15 cellular contexts compared by ENCODE assay signal in genomic region chr11:59548309-59548656, GRCh38. TPM values are rescaled to one million over a fixed set of nuclear protein-coding genes. Genes with fewer than 3 reads are reported as not detected.
DNase-seq lines count a peak whose midpoint lies in the region; ATAC-seq and TF ChIP-seq lines count a peak whose summit lies in the region.
"Had no signal": no experiment of that assay in that cellular context is flagged by ENCODE, and none has a peak within 500 bp of the region (broad histone marks: within the 10 kb centered on the region; RNA-seq: fewer than 3 reads in every experiment).

No MANE protein-coding gene starts in this region.

- no peak for TF ChIP-seq EP300 in ovary (IDR thresholded peaks at IDR 0.05)

- DNase-seq in SK-N-MC (ENCODE audit: low read depth, low spot score) (no peak), neural crest cell (ENCODE audit: low read depth, low spot score) (no peak), NCI-H187 (lab: John Stamatoyannopoulos, UW) (no peak), caudate nucleus (lab: John Stamatoyannopoulos, UW) (no peak), ovary (no peak)
- DNase-seq: C1 segment of cervical spinal cord, HCEC 1CT, NCI-H1092, NCI-H524 treated with DMSO at 0.1 percent for 48 hours had no signal

- no peaks in the 10 kb centered on the region for H3K9me3 ChIP-seq in BLaER1
- no peaks in the 10 kb centered on the region for H3K9me3 ChIP-seq in HUES64 (ENCODE audit: insufficient read depth, low read depth, low read length)
- H3K9me3 ChIP-seq in SK-N-MC (ENCODE audit: low read depth, low read length) = no peaks in the 10 kb centered on the region
- H3K9me3 ChIP-seq in ovary = no peaks in the 10 kb centered on the region

- intact Hi-C loops in ovary (cut with DNase I) = loop anchor here in 1 of 4 donors (10.0 kb wide), 1 partner anchor 117 kb away; the partner anchor contains the start of gene PATL1

- no peaks in the 10 kb centered on the region for H3K9me3 Mint-ChIP-seq in neural crest cell

- no peaks in the 10 kb centered on the region for H4K20me1 ChIP-seq in BLaER1

- H3K4me3 ChIP-seq in BLaER1 = no peak overlapping the region
- no peak overlapping the region for H3K4me3 ChIP-seq in HUES64 (ENCODE audit: low read length)
- H3K4me3 ChIP-seq in SK-N-MC = no peak overlapping the region
- H3K4me3 ChIP-seq in ovary = no peak overlapping the region

- peaks cover 27% of the 10 kb centered on the region for H3K27me3 Mint-ChIP-seq in neural crest cell (ENCODE audit: low read depth)

- ATAC-seq in GM18511 (IDR thresholded peaks at IDR 0.05; ENCODE audit: unreplicated experiment) = no peak

- H3K27ac ChIP-seq in BLaER1 (no peak overlapping the region), HUES64 (ENCODE audit: low read depth, low read length) (peak overlapping the region; percentile 27; the same call in 1 of the 2 replicates), SK-N-MC (0 out of 2 replicates have a peak overlapping the region, but pooled peaks have one; percentile 25), caudate nucleus (ENCODE audit: low read depth, low read length) (no peak overlapping the region), ovary (peak overlapping the region in 1 of 2 donors; percentile 91)

- WGBS in HUES64 = 96% methylated on average over 5 of the region's 5 CpGs
- 83 to 90% (median 87%) methylated on average over 5 of the region's 5 CpGs for WGBS in ovary, 3 donors

- H3K27me3 ChIP-seq in BLaER1 = no peaks in the 10 kb centered on the region
- no peaks in the 10 kb centered on the region for H3K27me3 ChIP-seq in HUES64 (ENCODE audit: insufficient read depth, low read length)
- H3K27me3 ChIP-seq in ovary = no peaks in the 10 kb centered on the region

- no peak for TF ChIP-seq POLR2A in ovary (IDR thresholded peaks at IDR 0.05)

- H3K36me3 Mint-ChIP-seq in neural crest cell (ENCODE audit: low read depth) = peaks cover 5% of the 10 kb centered on the region

- TF ChIP-seq CTCF in neural crest cell (conservative IDR thresholded peaks at IDR 0.05) (no peak), ovary (IDR thresholded peaks at IDR 0.05) (no peak)

- H3K27ac Mint-ChIP-seq in neural crest cell (ENCODE audit: unreplicated experiment) = no peak overlapping the region

- H3K4me1 ChIP-seq in BLaER1 = peaks cover 23% of the 10 kb centered on the region
- peaks cover 10% of the 10 kb centered on the region; the same call in 1 of the 2 replicates for H3K4me1 ChIP-seq in HUES64 (ENCODE audit: insufficient read depth, low read length)
- H3K4me1 ChIP-seq in ovary (ENCODE audit: insufficient read depth) = peaks cover 16% of the 10 kb centered on the region

- H3K36me3 ChIP-seq in BLaER1 (no peaks in the 10 kb centered on the region), HUES64 (ENCODE audit: insufficient read depth, low read length) (no peaks in the 10 kb centered on the region), SK-N-MC (ENCODE audit: insufficient read depth, low read length) (no peaks in the 10 kb centered on the region), ovary (no peaks in the 10 kb centered on the region)

- H3K4me3 Mint-ChIP-seq in neural crest cell = peak overlapping the region; percentile 48

- H3K4me1 Mint-ChIP-seq in neural crest cell = peaks cover 34% of the 10 kb centered on the region

- H3K9ac ChIP-seq in BLaER1 (no peak overlapping the region), HUES64 (ENCODE audit: low read depth, low read length) (no peak overlapping the region), SK-N-MC (ENCODE audit: insufficient read length) (no peak overlapping the region)

- peak overlapping the region; percentile 7; the same call in 1 of the 2 replicates for H3K4me2 ChIP-seq in BLaER1

RNA-seq across cellular contexts. Expression of gene OR4D9, which starts 36.9 kb away (rescaled TPM):
- polyA plus RNA-seq in HUES64 (2013, experiment 1 of 2) = not detected
- not detected for polyA plus RNA-seq in HUES64 (2013, experiment 2 of 2)
- total RNA-seq in neural crest cell (not detected in 2 replicates), ovary (not detected)
- not detected for polyA plus RNA-seq in ovary
- total RNA-seq: MCF 10A, OCI-LY7, SK-MEL-5 had no signal

RNA-seq across cellular contexts. Expression of gene OR4D11, which starts 44.9 kb away (rescaled TPM):
- not detected for polyA plus RNA-seq in HUES64 (2013, experiment 1 of 2)
- not detected for polyA plus RNA-seq in HUES64 (2013, experiment 2 of 2)
- total RNA-seq in neural crest cell (not detected in 2 replicates), ovary (not detected)
- not detected for polyA plus RNA-seq in ovary
- total RNA-seq: MCF 10A, OCI-LY7, SK-MEL-5 had no signal

Comparison
In these comparisons a context has a peak if more than half of its experiments do, and no peak if none do; other contexts are left out.
1. H3K27ac ChIP-seq: peak in HUES64 (single experiment) and SK-N-MC (single experiment); none in BLaER1 (single experiment) and caudate nucleus (single experiment).